Comparison of ENCODE assay signal across 7 cellular contexts in genomic region chr16:57519796-57520360, GRCh38. TPM values are rescaled to one million over a fixed set of nuclear protein-coding genes. Genes with fewer than 3 reads are reported as not detected.
DNase-seq lines count a peak whose midpoint lies in the region; ATAC-seq lines count a peak whose summit lies in the region.

No MANE protein-coding gene starts in this region.

- peak overlapping the region in 1 of 2 donors; percentile 15 for H3K27ac Mint-ChIP-seq in effector memory CD8-positive, alpha-beta T cell

- no peak overlapping the region for H3K4me3 Mint-ChIP-seq in effector memory CD8-positive, alpha-beta T cell

- DNase-seq in GM03348 (ENCODE audit: low spot score) (peak; percentile 92), H4 (ENCODE audit: low spot score) (peak; percentile 36), NCI-H460 (ENCODE audit: extremely low read depth, low read depth) (peak; percentile 73), middle frontal gyrus (ENCODE audit: extremely low spot score, low spot score) (peak; percentile 74)
- DNase-seq in activated CD8-positive, alpha-beta memory T cell treated with anti-CD3 and anti-CD28 coated beads for 4 hours (ENCODE audit: low read depth in 2 of 2) = peak; percentile 59 to 60
- DNase-seq in effector memory CD8-positive, alpha-beta T cell = peak; percentile 78 to 80 (median 80)
- peak; percentile 64 to 76 for DNase-seq in stimulated activated CD8-positive, alpha-beta memory T cell treated with anti-CD3 and anti-CD28 coated beads, Interleukin-4, amount 100 ng/mL, for 4 hours (ENCODE audit: low read depth in 2 of 2, low spot score in 1 of 2)

- peaks cover 11% of the 10 kb centered on the region for H3K36me3 Mint-ChIP-seq in effector memory CD8-positive, alpha-beta T cell (ENCODE audit: insufficient read depth)

- H3K4me1 Mint-ChIP-seq in effector memory CD8-positive, alpha-beta T cell (ENCODE audit: low read depth in 2 of 2) = peaks cover 10 to 11% of the 10 kb centered on the region in 2 donors

- no peaks in the 10 kb centered on the region for H3K9me3 Mint-ChIP-seq in effector memory CD8-positive, alpha-beta T cell

- ATAC-seq in effector memory CD8-positive, alpha-beta T cell (replicated peaks) = peak; percentile 99

- H3K27me3 Mint-ChIP-seq in effector memory CD8-positive, alpha-beta T cell = no peaks in the 10 kb centered on the region

RNA-seq across cellular contexts. Expression of gene CCDC102A, which starts 16.5 kb away (rescaled TPM):
- 5.8 and 10.2 TPM in 2 replicates for total RNA-seq in H4 (2014; rRNA removed; shearing (Covaris generic))
- total RNA-seq in NCI-H460 (2014; rRNA removed; shearing (Covaris generic)) = 4.8 and 5.2 TPM in 2 replicates
- 4.4 and 5.4 TPM in 2 replicates for polyA plus RNA-seq in NCI-H460 (2014; cell fraction: nucleus; rRNA removed)

RNA-seq across cellular contexts. Expression of gene ADGRG5, which starts 22.6 kb away (rescaled TPM):
- not detected in 2 replicates for total RNA-seq in H4 (2014; rRNA removed; shearing (Covaris generic))
- total RNA-seq in NCI-H460 (2014; rRNA removed; shearing (Covaris generic)) = not detected in 2 replicates
- polyA plus RNA-seq in NCI-H460 (2014; cell fraction: nucleus; rRNA removed) = not detected in 2 replicates

RNA-seq across cellular contexts. Expression of gene DOK4, which starts 33.6 kb away (rescaled TPM):
- total RNA-seq in H4 (2014; rRNA removed; shearing (Covaris generic)) = 15.5 and 25.4 TPM in 2 replicates
- 8.7 and 9.6 TPM in 2 replicates for total RNA-seq in NCI-H460 (2014; rRNA removed; shearing (Covaris generic))
- polyA plus RNA-seq in NCI-H460 (2014; cell fraction: nucleus; rRNA removed) = 34.5 and 37.4 TPM in 2 replicates

RNA-seq across cellular contexts. Expression of gene POLR2C, which starts 57.4 kb away (rescaled TPM):
- total RNA-seq in H4 (2014; rRNA removed; shearing (Covaris generic)) = 201 and 244 TPM in 2 replicates
- 153 and 166 TPM in 2 replicates for total RNA-seq in NCI-H460 (2014; rRNA removed; shearing (Covaris generic))
- 205 and 326 TPM in 2 replicates for polyA plus RNA-seq in NCI-H460 (2014; cell fraction: nucleus; rRNA removed)

Comparison
In these comparisons a context has a peak if more than half of its experiments do, and no peak if none do; other contexts are left out.
1. Peak in every context shown above with its lines: DNase-seq and ATAC-seq.
2. DNase-seq: peak in every context shown above with its lines; median percentile 92 in GM03348; 80 in effector memory CD8-positive, alpha-beta T cell; 74 in middle frontal gyrus; 73 in NCI-H460; 70 in stimulated activated CD8-positive, alpha-beta memory T cell treated with anti-CD3 and anti-CD28 coated beads, Interleukin-4, amount 100 ng/mL, for 4 hours; 60 in activated CD8-positive, alpha-beta memory T cell treated with anti-CD3 and anti-CD28 coated beads for 4 hours; 36 in H4.